In the genomic region with DNA sequence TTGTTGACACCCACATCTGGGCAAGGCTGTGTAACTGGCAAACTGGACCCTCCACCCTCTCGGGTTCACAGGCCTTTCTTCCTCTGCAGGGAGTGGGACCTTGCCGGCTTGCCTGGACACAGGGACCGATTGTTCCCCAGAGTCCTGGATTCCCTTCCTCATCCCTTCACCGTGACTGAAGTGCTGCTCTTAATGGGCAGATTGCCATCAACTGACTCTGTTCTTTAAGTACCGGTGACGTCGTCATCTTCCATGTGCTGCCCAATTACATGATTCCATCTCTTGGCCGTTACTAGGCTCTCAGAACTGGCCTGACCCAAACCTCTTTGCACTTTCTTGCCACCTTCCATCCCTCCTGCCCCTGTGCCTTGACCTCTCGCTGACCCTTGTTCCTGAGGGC, we compare ENCODE assay signal across 25 cellular contexts.
DNase-seq lines count a peak whose midpoint lies in the region; ATAC-seq and TF ChIP-seq lines count a peak whose summit lies in the region.
"Had no signal": no experiment of that assay in that cellular context is flagged by ENCODE, and none has a peak within 500 bp of the region (broad histone marks: within the 10 kb centered on the region; RNA-seq: fewer than 3 reads in every experiment).

No MANE protein-coding gene starts in this region.

- peaks cover 5% of the 10 kb centered on the region for H3K4me1 Mint-ChIP-seq in glutamatergic neuron (ENCODE audit: low read depth, unreplicated experiment)
- H3K4me1 Mint-ChIP-seq: IgD-negative memory B cell; naive thymus-derived CD4-positive, alpha-beta T cell; stimulated activated naive CD8-positive, alpha-beta T cell treated with anti-CD3 and anti-CD28 coated beads, Interleukin-15, amount 100 ng/mL, for 72 hours had no signal

- H3K27ac Mint-ChIP-seq in glutamatergic neuron (ENCODE audit: unreplicated experiment) = no peak overlapping the region
- H3K27ac Mint-ChIP-seq: activated naive CD4-positive, alpha-beta T cell treated with anti-CD3 and anti-CD28 coated beads for 36 hours; IgD-negative memory B cell; naive thymus-derived CD4-positive, alpha-beta T cell; stimulated activated naive CD8-positive, alpha-beta T cell treated with anti-CD3 and anti-CD28 coated beads, Interleukin-15, amount 100 ng/mL, for 72 hours; T-helper 1 cell treated with Interleukin-12 subunit alpha and Interleukin-12 subunit beta and Interleukin-4 antibody, amounts not matched to agents 30 μg/mL and 1 μg/mL, for 36 hours had no signal

- DNase-seq in NCI-H2029 (lab: John Stamatoyannopoulos, UW) = peak; percentile 21
- no peak for DNase-seq in NCI-H2029 treated with DMSO at 0.1 percent for 48 hours (lab: John Stamatoyannopoulos, UW)
- DNase-seq in COLO829 (ENCODE audit: low spot score) = peak; percentile 19
- peak; percentile 52 for DNase-seq in NCI-H2196 (lab: John Stamatoyannopoulos, UW; ENCODE audit: unreplicated experiment)
- DNase-seq in glutamatergic neuron = peak; percentile 17
- DNase-seq in NCI-H128 (lab: John Stamatoyannopoulos, UW; ENCODE audit: unreplicated experiment) = no peak
- DNase-seq in activated gamma-delta T cell treated with Interleukin-2 at 50 U/mL for 16 hours = no peak
- DNase-seq: ACHN; activated naive CD4-positive, alpha-beta T cell treated with anti-CD3 and anti-CD28 coated beads for 36 hours; activated T-cell treated with anti-CD3 and anti-CD28 coated beads, Interleukin-2, amount 50 U/mL, for 48 hours; amniotic stem cell; C1 segment of cervical spinal cord; Calu3; left colon; MG63; naive thymus-derived CD4-positive, alpha-beta T cell; NCI-H2171; ovary; PC-9; right cardiac atrium; stimulated activated naive CD8-positive, alpha-beta T cell treated with anti-CD3 and anti-CD28 coated beads, Interleukin-15, amount 100 ng/mL, for 72 hours; tibial artery had no signal

- no peaks in the 10 kb centered on the region for H3K36me3 Mint-ChIP-seq in glutamatergic neuron (ENCODE audit: unreplicated experiment)
- H3K36me3 Mint-ChIP-seq: IgD-negative memory B cell; naive thymus-derived CD4-positive, alpha-beta T cell had no signal

- H3K4me3 Mint-ChIP-seq in glutamatergic neuron (ENCODE audit: unreplicated experiment) = no peak overlapping the region
- H3K4me3 Mint-ChIP-seq: activated naive CD4-positive, alpha-beta T cell treated with anti-CD3 and anti-CD28 coated beads for 36 hours; IgD-negative memory B cell; naive thymus-derived CD4-positive, alpha-beta T cell; stimulated activated naive CD8-positive, alpha-beta T cell treated with anti-CD3 and anti-CD28 coated beads, Interleukin-15, amount 100 ng/mL, for 72 hours; T-helper 1 cell treated with Interleukin-12 subunit alpha and Interleukin-12 subunit beta and Interleukin-4 antibody, amounts not matched to agents 30 μg/mL and 1 μg/mL, for 36 hours had no signal

- H3K9me3 Mint-ChIP-seq in glutamatergic neuron (ENCODE audit: unreplicated experiment) = peaks cover 5% of the 10 kb centered on the region
- H3K9me3 Mint-ChIP-seq: activated naive CD4-positive, alpha-beta T cell treated with anti-CD3 and anti-CD28 coated beads for 36 hours; IgD-negative memory B cell; stimulated activated naive CD8-positive, alpha-beta T cell treated with anti-CD3 and anti-CD28 coated beads, Interleukin-15, amount 100 ng/mL, for 72 hours; T-helper 1 cell treated with Interleukin-12 subunit alpha and Interleukin-12 subunit beta and Interleukin-4 antibody, amounts not matched to agents 30 μg/mL and 1 μg/mL, for 36 hours had no signal

- no peak for ATAC-seq in GM18517 (IDR thresholded peaks at IDR 0.05; ENCODE audit: unreplicated experiment)
- ATAC-seq: left colon; naive thymus-derived CD4-positive, alpha-beta T cell; stimulated activated naive CD8-positive, alpha-beta T cell treated with anti-CD3 and anti-CD28 coated beads, Interleukin-15, amount 100 ng/mL, for 72 hours had no signal

- no peak for TF ChIP-seq CTCF in glutamatergic neuron (IDR thresholded peaks at IDR 0.05; ENCODE audit: partially characterized antibody, unreplicated experiment)

- H3K27me3 Mint-ChIP-seq in glutamatergic neuron (ENCODE audit: unreplicated experiment) = no peaks in the 10 kb centered on the region
- H3K27me3 Mint-ChIP-seq: IgD-negative memory B cell; stimulated activated naive CD8-positive, alpha-beta T cell treated with anti-CD3 and anti-CD28 coated beads, Interleukin-15, amount 100 ng/mL, for 72 hours had no signal

Comparison
In these comparisons a context has a peak if more than half of its experiments do, and no peak if none do; other contexts are left out.
1. DNase-seq: peak in NCI-H2029 (single experiment), COLO829 (single experiment), NCI-H2196 (single experiment) and glutamatergic neuron (single experiment); none in NCI-H2029 treated with DMSO at 0.1 percent for 48 hours (single experiment), NCI-H128 (single experiment) and activated gamma-delta T cell treated with Interleukin-2 at 50 U/mL for 16 hours (single experiment).